ENCODE assay signal across 16 cellular contexts in genomic region chr4:10746371-10747143, GRCh38.
DNase-seq lines count a peak whose midpoint lies in the region; ATAC-seq lines count a peak whose summit lies in the region.
"Had no signal": no experiment of that assay in that cellular context is flagged by ENCODE, and none has a peak within 500 bp of the region (broad histone marks: within the 10 kb centered on the region; RNA-seq: fewer than 3 reads in every experiment).

No MANE protein-coding gene starts in this region.

- peak; percentile 20 for DNase-seq in ELR (ENCODE audit: low read depth)
- peak; percentile 20 for DNase-seq in NCI-H69 (lab: John Stamatoyannopoulos, UW)
- peak; percentile 68 for DNase-seq in globus pallidus (ENCODE audit: low spot score)
- peak; percentile 78 for DNase-seq in pons (ENCODE audit: low spot score)
- DNase-seq in NCI-H146 (lab: John Stamatoyannopoulos, UW), result no peak
- no peak for DNase-seq in NCI-H526 treated with DMSO at 0.1 percent for 48 hours (lab: John Stamatoyannopoulos, UW)
- no peak for DNase-seq in activated CD4-positive, alpha-beta T cell treated with anti-CD3 and anti-CD28 coated beads, Interleukin-2, amount 50 U/mL, for 1 hour
- DNase-seq: activated CD4-positive, alpha-beta T cell treated with anti-CD3 and anti-CD28 coated beads, Interleukin-2, amount 50 U/mL, for 4 hours; activated naive CD8-positive, alpha-beta T cell treated with anti-CD3 and anti-CD28 coated beads for 36 hours; activated T-cell treated with anti-CD3 and anti-CD28 coated beads, Interleukin-2, amount 50 U/mL, for 4 hours; cerebellar nuclear complex; immature natural killer cell; small intestine; stimulated activated naive B cell treated with anti-CD40 and anti-IgM and Interleukin-4, amounts not matched to agents 10 μg/mL and 1 μg/mL and 100 μg/mL, for 72 hours had no signal

- ATAC-seq in GM18909 (IDR thresholded peaks at IDR 0.05; ENCODE audit: poor library complexity, unreplicated experiment), result no peak
- ATAC-seq: activated T-cell treated with anti-CD3 and anti-CD28 coated beads, Interleukin-2, amount 50 U/mL, for 4 hours; K562 had no signal

Comparison
In these comparisons a context has a peak if more than half of its experiments do, and no peak if none do; other contexts are left out.
1. DNase-seq: peak in ELR (single experiment), NCI-H69 (single experiment), globus pallidus (single experiment) and pons (single experiment); none in NCI-H146 (single experiment), NCI-H526 treated with DMSO at 0.1 percent for 48 hours (single experiment) and activated CD4-positive, alpha-beta T cell treated with anti-CD3 and anti-CD28 coated beads, Interleukin-2, amount 50 U/mL, for 1 hour (single experiment).